ENCODE assay signal across 8 cellular contexts in the genomic region with DNA sequence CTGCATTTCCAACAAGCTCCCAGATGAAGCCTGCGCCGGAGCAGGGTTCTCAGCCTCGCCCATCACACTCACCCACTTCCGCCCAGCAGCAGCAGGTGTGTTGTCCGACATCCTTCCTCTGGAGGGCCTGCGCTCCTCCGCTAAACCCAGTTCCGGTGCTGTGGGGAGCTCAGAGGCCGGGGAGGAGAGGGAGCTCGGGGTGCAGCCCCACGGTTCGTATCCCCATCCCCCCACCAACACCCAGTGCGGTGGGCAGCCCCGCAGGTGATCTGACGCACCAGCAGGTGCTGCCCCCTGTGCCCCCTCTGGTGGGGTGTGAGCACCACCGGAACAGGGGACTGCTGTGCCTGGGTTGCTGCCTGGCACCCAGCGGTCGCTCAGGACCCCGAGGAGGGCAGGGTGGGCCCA. TPM values are rescaled to one million over a fixed set of nuclear protein-coding genes. Genes with fewer than 3 reads are reported as not detected.
DNase-seq lines count a peak whose midpoint lies in the region; ATAC-seq and TF ChIP-seq lines count a peak whose summit lies in the region.

No MANE protein-coding gene starts in this region.

- H2AFZ ChIP-seq in Karpas-422 (ENCODE audit: low read length), result no peak overlapping the region

- WGBS in adrenal gland, 4 donors, result 60 to 73% methylated on average over 19 of the region's 19 CpGs; no CpG with 5 or more reads in 2 of the 4 donors

- POLR2A ChIA-PET in CD8-positive, alpha-beta memory T cell (lab: Charles Lee), result interaction anchor here (1.2 to 2.5 kb wide), 7 partner anchors 24 to 170 kb away, joined by 5 to 20 read pairs (median 10); partner anchors contain the start of genes MORN1, PANK4, RER1 and TNFRSF14
- POLR2A ChIA-PET in naive thymus-derived CD4-positive, alpha-beta T cell (lab: Charles Lee), result interaction anchor here (0.6 to 5.0 kb wide), 18 partner anchors 17 to 1486 kb away, joined by 3 to 68 read pairs (median 5); partner anchors contain the start of genes FAAP20, MORN1, PANK4 and RER1

- H3K4me2 ChIP-seq in Karpas-422 (ENCODE audit: low read depth, low read length, poor library complexity, severe bottlenecking), result no peak overlapping the region

- DNase-seq in CD8-positive, alpha-beta memory T cell, result peak in 4 of 5 donors; percentile 36 to 72 (median 42)
- DNase-seq in Karpas-422 (peak; percentile 69), activated T-cell treated with anti-CD3 and anti-CD28 coated beads for 48 hours (ENCODE audit: low read depth) (peak; percentile 40), dorsolateral prefrontal cortex (no peak), midbrain (lab: John Stamatoyannopoulos, UW) (no peak), adrenal gland (no peak)
- peak in 7 of 9 donors; percentile 29 to 51 (median 34) for DNase-seq in naive thymus-derived CD4-positive, alpha-beta T cell

- TF ChIP-seq CTCF in dorsolateral prefrontal cortex (IDR thresholded peaks at IDR 0.05 in 54 of 56, conservative IDR thresholded peaks at IDR 0.05 in 2 of 56; ENCODE audit: low read depth in 1 of 56, partially characterized antibody in 56 of 56) (no peak), adrenal gland (IDR thresholded peaks at IDR 0.05) (no peak)

- no peaks in the 10 kb centered on the region for H3K9me3 ChIP-seq in CD8-positive, alpha-beta memory T cell (ENCODE audit: low read length)
- H3K9me3 ChIP-seq in Karpas-422 (ENCODE audit: low read length), result no peaks in the 10 kb centered on the region
- H3K9me3 ChIP-seq in naive thymus-derived CD4-positive, alpha-beta T cell (ENCODE audit: control insufficient read depth in 2 of 3, low read length in 3 of 3), result no peaks in the 10 kb centered on the region
- H3K9me3 ChIP-seq in adrenal gland (replicated peaks in 1 of 3), result no peaks in the 10 kb centered on the region

- peak overlapping the region; percentile 47 for H3K27ac ChIP-seq in CD8-positive, alpha-beta memory T cell (ENCODE audit: low read depth, low read length)
- H3K27ac ChIP-seq in Karpas-422 (ENCODE audit: low read length) (no peak overlapping the region), dorsolateral prefrontal cortex (no peak overlapping the region), adrenal gland (no peak overlapping the region)
- H3K27ac ChIP-seq in naive thymus-derived CD4-positive, alpha-beta T cell (ENCODE audit: low read depth, low read length), result peak overlapping the region; percentile 95

- peaks cover 0 to 2% of the 10 kb centered on the region in 2 donors for H3K27me3 Mint-ChIP-seq in CD8-positive, alpha-beta memory T cell
- no peaks in the 10 kb centered on the region for H3K27me3 Mint-ChIP-seq in naive thymus-derived CD4-positive, alpha-beta T cell

- H3K9me2 ChIP-seq in Karpas-422 (replicated peaks; ENCODE audit: insufficient read depth, low read length), result no peaks in the 10 kb centered on the region

- H3K9ac ChIP-seq in Karpas-422 (ENCODE audit: low read length), result peak overlapping the region; percentile 32; the same call in 1 of the 2 replicates

- H3K27me3 ChIP-seq in CD8-positive, alpha-beta memory T cell (ENCODE audit: insufficient read depth, low read length, poor library complexity, severe bottlenecking), result no peaks in the 10 kb centered on the region
- H3K27me3 ChIP-seq in Karpas-422 (ENCODE audit: low read length) (no peaks in the 10 kb centered on the region), dorsolateral prefrontal cortex (peaks cover 0 to 42% (median 5%) of the 10 kb centered on the region in 45 donors), adrenal gland (peaks cover 34% of the 10 kb centered on the region)
- H3K27me3 ChIP-seq in naive thymus-derived CD4-positive, alpha-beta T cell (ENCODE audit: control insufficient read depth in 2 of 2, insufficient read depth in 2 of 2, low read length in 2 of 2), result no peaks in the 10 kb centered on the region

- H3K4me3 ChIP-seq in CD8-positive, alpha-beta memory T cell (ENCODE audit: low read length), result peak overlapping the region; percentile 63
- no peak overlapping the region for H3K4me3 ChIP-seq in Karpas-422 (ENCODE audit: low read length)
- peak overlapping the region; percentile 69 for H3K4me3 ChIP-seq in naive thymus-derived CD4-positive, alpha-beta T cell (ENCODE audit: low read length)
- no peak overlapping the region for H3K4me3 ChIP-seq in dorsolateral prefrontal cortex
- no peak overlapping the region for H3K4me3 ChIP-seq in adrenal gland

- peak overlapping the region; percentile 85 to 92 (median 89) for H3K4me3 Mint-ChIP-seq in CD8-positive, alpha-beta memory T cell
- H3K4me3 Mint-ChIP-seq in naive thymus-derived CD4-positive, alpha-beta T cell, result peak overlapping the region; percentile 76 to 90 (median 84)

- no peaks in the 10 kb centered on the region for H3K36me3 ChIP-seq in CD8-positive, alpha-beta memory T cell (ENCODE audit: insufficient read depth, low read length)
- H3K36me3 ChIP-seq in Karpas-422 (ENCODE audit: insufficient read depth, low read length) (no peaks in the 10 kb centered on the region), adrenal gland (replicated peaks in 1 of 2) (no peaks in the 10 kb centered on the region)
- H3K36me3 ChIP-seq in naive thymus-derived CD4-positive, alpha-beta T cell (ENCODE audit: control insufficient read depth in 2 of 3, insufficient read depth in 3 of 3, low read length in 3 of 3), result no peaks in the 10 kb centered on the region

- H3K4me1 ChIP-seq in CD8-positive, alpha-beta memory T cell (ENCODE audit: insufficient read depth, low read length), result peaks cover 55% of the 10 kb centered on the region
- peaks cover 39% of the 10 kb centered on the region for H3K4me1 ChIP-seq in Karpas-422 (ENCODE audit: low read length)
- H3K4me1 ChIP-seq in naive thymus-derived CD4-positive, alpha-beta T cell (ENCODE audit: control insufficient read depth in 2 of 2, insufficient read depth in 2 of 2, low read length in 2 of 2), result peaks cover 37 to 45% of the 10 kb centered on the region in 2 donors
- peaks cover 11 to 26% of the 10 kb centered on the region in 2 donors for H3K4me1 ChIP-seq in adrenal gland (replicated peaks in 1 of 2)

- no peaks in the 10 kb centered on the region for H3K9me3 Mint-ChIP-seq in CD8-positive, alpha-beta memory T cell
- H3K9me3 Mint-ChIP-seq in naive thymus-derived CD4-positive, alpha-beta T cell, result no peaks in the 10 kb centered on the region

- H3K4me1 Mint-ChIP-seq in CD8-positive, alpha-beta memory T cell, result peaks cover 28 to 57% (median 30%) of the 10 kb centered on the region in 3 donors
- H3K4me1 Mint-ChIP-seq in naive thymus-derived CD4-positive, alpha-beta T cell, result peaks cover 28 to 42% (median 36%) of the 10 kb centered on the region in 7 donors

- CTCF ChIA-PET in CD8-positive, alpha-beta memory T cell (lab: Charles Lee), result interaction anchor here (0.7 to 4.4 kb wide), 24 partner anchors 8 to 371 kb away, joined by 3 to 49 read pairs (median 6); partner anchors contain the start of genes FAAP20, HES5, MORN1 and PANK4
- CTCF ChIA-PET in naive thymus-derived CD4-positive, alpha-beta T cell (lab: Charles Lee), result interaction anchor here (0.7 to 2.8 kb wide), 10 partner anchors 9 to 378 kb away, joined by 3 to 32 read pairs (median 6); partner anchors contain the start of genes MORN1, RER1 and TNFRSF14

- ATAC-seq in naive thymus-derived CD4-positive, alpha-beta T cell, result no peak
- no peak for ATAC-seq in GM18517 (IDR thresholded peaks at IDR 0.05; ENCODE audit: unreplicated experiment)

- H3K27ac Mint-ChIP-seq in CD8-positive, alpha-beta memory T cell, result peak overlapping the region; percentile 88 to 98 (median 92)
- H3K27ac Mint-ChIP-seq in naive thymus-derived CD4-positive, alpha-beta T cell, result peak overlapping the region; percentile 84 to 96 (median 90)

- no peak for TF ChIP-seq POLR2A in adrenal gland (IDR thresholded peaks at IDR 0.05)

- H3K79me2 ChIP-seq in Karpas-422 (ENCODE audit: low read length), result peaks cover 10% of the 10 kb centered on the region

- intact Hi-C loops in naive thymus-derived CD4-positive, alpha-beta T cell (cut with micrococcal nuclease), result loop anchor here in 1 of 2 donors (10.0 kb wide), 1 partner anchor 619 kb away; no protein-coding TSS in a partner anchor
- intact Hi-C loops in dorsolateral prefrontal cortex (cut with DNase I), result loop anchor here (1.0 to 10.0 kb wide), 4 partner anchors 41 to 1009 kb away; no protein-coding TSS in a partner anchor
- intact Hi-C loops in adrenal gland (cut with DNase I), result loop anchor here (2.0 to 10.0 kb wide), 3 partner anchors 131 to 371 kb away; no protein-coding TSS in a partner anchor

- peaks cover 3% of the 10 kb centered on the region; the same call in 1 of the 2 replicates for H4K20me1 ChIP-seq in Karpas-422 (ENCODE audit: insufficient read depth, low read depth, low read length)

- H3K36me3 Mint-ChIP-seq in CD8-positive, alpha-beta memory T cell, result peaks cover 0 to 6% (median 0%) of the 10 kb centered on the region in 3 donors
- peaks cover 0 to 2% (median 0%) of the 10 kb centered on the region in 5 donors for H3K36me3 Mint-ChIP-seq in naive thymus-derived CD4-positive, alpha-beta T cell

RNA-seq across cellular contexts. Expression of gene PEX10, which starts 3.4 kb away (rescaled TPM):
- total RNA-seq in CD8-positive, alpha-beta memory T cell, result 10 to 100 TPM; 25.6 to 26.2 TPM
- 8.9 TPM for polyA plus RNA-seq in CD8-positive, alpha-beta memory T cell
- 21.4 and 32.4 TPM in 2 replicates for total RNA-seq in Karpas-422 (2014; rRNA removed; shearing (Covaris generic); ENCODE audit: low replicate concordance)
- 10 to 100 TPM in 4 of 5 experiments, 1 to 10 TPM in 1; 8.7 to 14.9 (median 12.3) TPM for total RNA-seq in naive thymus-derived CD4-positive, alpha-beta T cell
- 10 to 100 TPM in 1 of 2 donors, 1 to 10 TPM in 1; 9.1 to 10.4 TPM for polyA plus RNA-seq in naive thymus-derived CD4-positive, alpha-beta T cell
- total RNA-seq in dorsolateral prefrontal cortex (10 to 100 TPM; 15.4 to 34.4 (median 24.5) TPM), adrenal gland (10 to 100 TPM; 32.4 to 81.5 (median 44.4) TPM)
- polyA plus RNA-seq in adrenal gland, result 10 to 100 TPM; 25.3 to 53.8 (median 43.8) TPM

RNA-seq across cellular contexts. Expression of gene RER1, which starts 24.2 kb away (rescaled TPM):
- total RNA-seq in CD8-positive, alpha-beta memory T cell, result 100 to 1,000 TPM; 214 to 222 TPM
- polyA plus RNA-seq in CD8-positive, alpha-beta memory T cell, result 166 TPM
- 57.2 and 108 TPM in 2 replicates for total RNA-seq in Karpas-422 (2014; rRNA removed; shearing (Covaris generic); ENCODE audit: low replicate concordance)
- 100 to 1,000 TPM in 3 of 5 experiments, 10 to 100 TPM in 2; 71.0 to 150 (median 136) TPM for total RNA-seq in naive thymus-derived CD4-positive, alpha-beta T cell
- polyA plus RNA-seq in naive thymus-derived CD4-positive, alpha-beta T cell, result 100 to 1,000 TPM; 110 to 116 TPM
- total RNA-seq in dorsolateral prefrontal cortex (100 to 1,000 TPM in 3 of 120 experiments, 10 to 100 TPM in 117; 62.7 to 113 (median 81.7) TPM), adrenal gland (100 to 1,000 TPM; 106 to 268 (median 179) TPM)
- 100 to 1,000 TPM; 149 to 345 (median 150) TPM for polyA plus RNA-seq in adrenal gland

RNA-seq across cellular contexts. Expression of gene MORN1, which starts 24.5 kb away (rescaled TPM):
- 10 to 100 TPM in 1 of 2 experiments, 1 to 10 TPM in 1; 9.4 to 10.4 TPM for total RNA-seq in CD8-positive, alpha-beta memory T cell
- 3.3 TPM for polyA plus RNA-seq in CD8-positive, alpha-beta memory T cell
- 6.2 and 9.8 TPM in 2 replicates for total RNA-seq in Karpas-422 (2014; rRNA removed; shearing (Covaris generic); ENCODE audit: low replicate concordance)
- total RNA-seq in naive thymus-derived CD4-positive, alpha-beta T cell, result 10 to 100 TPM in 3 of 5 experiments, 1 to 10 TPM in 2; 8.5 to 16.4 (median 11.2) TPM
- polyA plus RNA-seq in naive thymus-derived CD4-positive, alpha-beta T cell, result 1 to 10 TPM; 5.0 to 5.3 TPM
- total RNA-seq in dorsolateral prefrontal cortex (10 to 100 TPM; 14.0 to 39.6 (median 25.8) TPM), adrenal gland (10 to 100 TPM in 3 of 8 donors, 1 to 10 TPM in 5; 5.6 to 14.1 (median 9.1) TPM)
- polyA plus RNA-seq in adrenal gland, result 10 to 100 TPM in 1 of 3 donors, 1 to 10 TPM in 2; 1.8 to 12.1 (median 5.9) TPM

Comparison
In these comparisons a context has a peak if more than half of its experiments do, and no peak if none do; other contexts are left out.
1. DNase-seq: peak in CD8-positive, alpha-beta memory T cell (4 of 5), Karpas-422 (single experiment), activated T-cell treated with anti-CD3 and anti-CD28 coated beads for 48 hours (single experiment) and naive thymus-derived CD4-positive, alpha-beta T cell (7 of 9); none in dorsolateral prefrontal cortex (0 of 10), midbrain (single experiment) and adrenal gland (0 of 7).
2. H3K27ac ChIP-seq: peak in CD8-positive, alpha-beta memory T cell (single experiment) and naive thymus-derived CD4-positive, alpha-beta T cell (single experiment); none in Karpas-422 (single experiment), dorsolateral prefrontal cortex (0 of 59) and adrenal gland (0 of 5).
3. H3K4me3 ChIP-seq: peak in CD8-positive, alpha-beta memory T cell (single experiment) and naive thymus-derived CD4-positive, alpha-beta T cell (single experiment); none in Karpas-422 (single experiment), dorsolateral prefrontal cortex (0 of 59) and adrenal gland (0 of 4).